In the genomic region with DNA sequence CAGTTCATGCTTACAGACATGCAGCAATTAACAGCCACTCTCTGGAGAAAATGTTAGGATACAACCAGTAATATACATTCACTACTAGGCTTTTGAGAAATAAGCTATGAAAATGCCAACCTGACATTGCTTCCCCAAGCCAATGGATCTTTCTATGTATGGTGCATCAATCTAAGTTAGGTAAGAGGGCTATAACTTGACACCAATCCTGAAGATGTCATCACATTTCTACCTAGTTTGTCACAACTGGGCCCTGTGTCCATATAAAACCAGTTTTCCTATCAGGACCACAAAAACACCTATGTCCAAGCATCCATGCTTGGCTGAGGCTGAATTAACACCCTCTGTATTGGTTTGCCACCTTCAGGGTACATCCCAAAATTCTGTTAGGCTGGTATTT, we compare ENCODE assay signal across 20 cellular contexts.
"Had no signal": no experiment of that assay in that cellular context is flagged by ENCODE, and none has a peak within 500 bp of the region (broad histone marks: within the 10 kb centered on the region; RNA-seq: fewer than 3 reads in every experiment).

No MANE protein-coding gene starts in this region.

- H3K4me3 ChIP-seq: body of pancreas, cardiac muscle cell, heart left ventricle, mucosa of descending colon, neural progenitor cell, sigmoid colon, SK-N-MC, thyroid gland, upper lobe of right lung had no signal

- H3K4me3 Mint-ChIP-seq: activated CD4-positive, alpha-beta T cell treated with anti-CD3 and anti-CD28 coated beads, Interleukin-2, amount 10 ng/mL, durations not matched to agents 7 days and 5 days; activated naive CD4-positive, alpha-beta T cell treated with anti-CD3 and anti-CD28 coated beads for 36 hours; neural progenitor cell had no signal

- H3K9me3 ChIP-seq: body of pancreas, heart left ventricle, mucosa of descending colon, sigmoid colon, thyroid gland, upper lobe of right lung had no signal

- H3K9me3 Mint-ChIP-seq: activated CD4-positive, alpha-beta T cell treated with anti-CD3 and anti-CD28 coated beads, Interleukin-2, amount 10 ng/mL, durations not matched to agents 7 days and 5 days; activated naive CD4-positive, alpha-beta T cell treated with anti-CD3 and anti-CD28 coated beads for 36 hours; activated T-helper 2 cell treated with anti-CD3 and anti-CD28 coated beads, Interferon-gamma antibody, Interleukin-2, Interleukin-4, amounts not matched to agents 10 μg/mL and 5 μg/mL and 100 μg/mL, durations not matched to agents 14 hours and 24 hours and 36 hours; neural progenitor cell; stimulated activated naive CD8-positive, alpha-beta T cell treated with anti-CD3 and anti-CD28 coated beads, Interleukin-15, Interleukin-2, amounts not matched to agents 100 ng/mL and 50 ng/mL, for 24 hours had no signal

- H3K27me3 Mint-ChIP-seq: activated CD4-positive, alpha-beta T cell treated with anti-CD3 and anti-CD28 coated beads, Interleukin-2, amount 10 ng/mL, durations not matched to agents 7 days and 5 days; stimulated activated naive CD8-positive, alpha-beta T cell treated with anti-CD3 and anti-CD28 coated beads, Interleukin-15, Interleukin-2, amounts not matched to agents 100 ng/mL and 50 ng/mL, for 24 hours had no signal

- H3K27ac Mint-ChIP-seq: neural progenitor cell had no signal

- H3K27me3 ChIP-seq: body of pancreas, cardiac muscle cell, heart left ventricle, neural progenitor cell, sigmoid colon, thyroid gland, upper lobe of right lung had no signal

- ATAC-seq: activated CD4-positive, CD25-positive, alpha-beta regulatory T cell treated with anti-CD3 and anti-CD28 coated beads, Interleukin-2, amount 50 U/mL, for 24 hours; body of pancreas; heart left ventricle; left cardiac atrium; mucosa of descending colon; upper lobe of right lung had no signal

- H3K27ac ChIP-seq: body of pancreas, cardiac muscle cell, heart left ventricle, neural progenitor cell, sigmoid colon, SK-N-MC, thyroid gland, upper lobe of right lung had no signal

- DNase-seq: activated CD4-positive, alpha-beta T cell treated with anti-CD3 and anti-CD28 coated beads, Interleukin-2, amount 10 ng/mL, durations not matched to agents 7 days and 5 days; activated naive CD4-positive, alpha-beta T cell treated with anti-CD3 and anti-CD28 coated beads for 36 hours; anterior cingulate cortex; body of pancreas; heart left ventricle; islet precursor cell; left cardiac atrium; mucosa of descending colon; retina; sigmoid colon; stimulated activated CD4-positive, alpha-beta T cell treated with anti-CD3 and anti-CD28 coated beads, Interleukin-4, amount 100 ng/mL, for 1 hour; substantia nigra; thyroid gland; upper lobe of right lung had no signal
